ENCODE assay signal across 19 cellular contexts in genomic region chr10:116802474-116802873, GRCh38. TPM values are rescaled to one million over a fixed set of nuclear protein-coding genes. Genes with fewer than 3 reads are reported as not detected.
A peak's percentile ranks its signal among the peaks of the same experiment; 100 is the strongest.
DNase-seq lines count a peak whose midpoint lies in the region; ATAC-seq, FAIRE-seq and TF ChIP-seq lines count a peak whose summit lies in the region.
"Had no signal": no experiment of that assay in that cellular context is flagged by ENCODE, and none has a peak within 500 bp of the region (broad histone marks: within the 10 kb centered on the region; RNA-seq: fewer than 3 reads in every experiment).

No MANE protein-coding gene starts in this region.

- H3K4me1 Mint-ChIP-seq in WTC11 (peaks cover 33% of the 10 kb centered on the region), neural progenitor cell (no peaks in the 10 kb centered on the region)
- H3K4me1 Mint-ChIP-seq: CD14-positive monocyte had no signal

- no peaks in the 10 kb centered on the region for H3F3A ChIP-seq in neural progenitor cell (ENCODE audit: low read depth)

- no peaks in the 10 kb centered on the region for H3K79me2 ChIP-seq in HepG2 (ENCODE audit: insufficient read depth, low read length)
- no peaks in the 10 kb centered on the region for H3K79me2 ChIP-seq in neural progenitor cell (ENCODE audit: low read depth)

- FAIRE-seq in HepG2 (lab: Jason Lieb, UNC) = no peak
- FAIRE-seq: D721Med, G401.6, GM12891, H54 had no signal

- H3K4me2 ChIP-seq in HepG2 (ENCODE audit: low read depth, low read length) = peak overlapping the region; percentile 7; the same call in 1 of the 2 replicates
- H3K4me2 ChIP-seq in neural progenitor cell = no peak overlapping the region

- H3K27me3 Mint-ChIP-seq in WTC11 (ENCODE audit: low read depth) (peaks cover 6% of the 10 kb centered on the region), neural progenitor cell (ENCODE audit: insufficient read depth, low read depth) (peaks cover 9% of the 10 kb centered on the region)

- ATAC-seq in HepG2 = no peak
- no peak for ATAC-seq in right lobe of liver
- ATAC-seq in WTC11 = peak; percentile 47; the same call in 1 of the 2 replicates
- ATAC-seq in GM21390 (IDR thresholded peaks at IDR 0.05; ENCODE audit: unreplicated experiment) = no peak
- no peak for ATAC-seq in GM18858 (IDR thresholded peaks at IDR 0.05; ENCODE audit: unreplicated experiment)
- ATAC-seq: CD8-positive, alpha-beta T cell had no signal

- intact Hi-C loops in HepG2 (cut with micrococcal nuclease; ENCODE audit: unreplicated experiment) = no loop called here
- intact Hi-C loops in right lobe of liver (cut with DNase I) = no loop called here

- H3K36me3 Mint-ChIP-seq in WTC11 (no peaks in the 10 kb centered on the region), neural progenitor cell (no peaks in the 10 kb centered on the region)
- H3K36me3 Mint-ChIP-seq: CD14-positive monocyte; CD8-positive, alpha-beta T cell had no signal

- H3K27ac Mint-ChIP-seq in WTC11 = no peak overlapping the region; the same call in 1 of the 2 replicates
- H3K27ac Mint-ChIP-seq in neural progenitor cell = no peak overlapping the region
- H3K27ac Mint-ChIP-seq: CD8-positive, alpha-beta T cell had no signal

- TF ChIP-seq CTCF in HepG2 (CRISPR knock-in tag; IDR thresholded peaks at IDR 0.05) (no peak), right lobe of liver (IDR thresholded peaks at IDR 0.05) (no peak), WTC11 (IDR thresholded peaks at IDR 0.05) (no peak), neural progenitor cell (IDR thresholded peaks at IDR 0.05) (no peak)

- H3K27me3 ChIP-seq in HepG2 (ENCODE audit: control insufficient read depth in 1 of 2, insufficient read depth in 2 of 2, low read length in 2 of 2) (peaks cover 3 to 21% of the 10 kb centered on the region in 2 experiments; a peak in 2 of 5 replicates), right lobe of liver (no peaks in the 10 kb centered on the region), neural progenitor cell (peaks cover 92% of the 10 kb centered on the region)

- H3K36me3 ChIP-seq in HepG2 (replicated peaks in 1 of 2; ENCODE audit: control insufficient read depth in 1 of 2, insufficient read depth in 2 of 2, low read length in 2 of 2) = no peaks in the 10 kb centered on the region
- no peaks in the 10 kb centered on the region for H3K36me3 ChIP-seq in right lobe of liver
- no peaks in the 10 kb centered on the region for H3K36me3 ChIP-seq in neural progenitor cell

- no TSS peak for BruUV-seq in HepG2 (replicated peaks; lab: Mats Ljungman, UMichigan)

- H3K27ac ChIP-seq in HepG2 (ENCODE audit: extremely low read length, insufficient read depth, low read length) (no peak overlapping the region), right lobe of liver (no peak overlapping the region), neural progenitor cell (no peak overlapping the region)
- H3K27ac ChIP-seq: 22Rv1 had no signal

- H3K4me3 Mint-ChIP-seq in WTC11 (no peak overlapping the region), neural progenitor cell (no peak overlapping the region)
- H3K4me3 Mint-ChIP-seq: CD8-positive, alpha-beta T cell had no signal

- H3K4me1 ChIP-seq in HepG2 (ENCODE audit: insufficient read depth, low read length) = no peaks in the 10 kb centered on the region
- H3K4me1 ChIP-seq in right lobe of liver = no peaks in the 10 kb centered on the region
- H3K4me1 ChIP-seq in neural progenitor cell = peaks cover 11% of the 10 kb centered on the region

- H4K20me1 ChIP-seq in HepG2 (ENCODE audit: insufficient read depth, low read length) = no peaks in the 10 kb centered on the region
- no peaks in the 10 kb centered on the region for H4K20me1 ChIP-seq in neural progenitor cell (ENCODE audit: low read depth)

- H3K9ac ChIP-seq in HepG2 (ENCODE audit: insufficient read depth, low read depth, low read length) (no peak overlapping the region), neural progenitor cell (no peak overlapping the region)

- no peaks in the 10 kb centered on the region for H3K9me3 ChIP-seq in HepG2 (ENCODE audit: low read length)
- H3K9me3 ChIP-seq in right lobe of liver = no peaks in the 10 kb centered on the region
- H3K9me3 ChIP-seq in neural progenitor cell (ENCODE audit: low read depth) = no peaks in the 10 kb centered on the region

- no peak for TF ChIP-seq RAD21 in HepG2 (CRISPR knock-in tag; IDR thresholded peaks at IDR 0.05)

- H3K9me3 Mint-ChIP-seq in WTC11 (no peaks in the 10 kb centered on the region), neural progenitor cell (peaks cover 10% of the 10 kb centered on the region)
- H3K9me3 Mint-ChIP-seq: CD8-positive, alpha-beta T cell had no signal

- WGBS in HepG2 (ENCODE audit: low lambda C conversion rate) = 44% methylated on average over 3 of the region's 6 CpGs
- whole genome bisulfite sequencing in right lobe of liver (ENCODE audit: insufficient coverage, low coverage, low lambda C conversion rate, missing lambda C conversion rate) = 73% methylated on average over 5 of the region's 6 CpGs

- CTCF ChIA-PET in HepG2 (lab: Yijun Ruan, JAX; ENCODE audit: low intra/inter-chr PET ratio, low total read pairs) (interaction anchor here (1.1 kb wide), 1 partner anchor 372 kb away, joined by 3 read pairs; no protein-coding TSS in a partner anchor), WTC11 (lab: Charles Lee) (interaction anchor here (3.9 kb wide), 2 partner anchors 14 to 372 kb away, joined by 20 to 33 read pairs; no protein-coding TSS in a partner anchor)

- TF ChIP-seq EP300 in HepG2 (IDR thresholded peaks at IDR 0.05; ENCODE audit: low read depth in 2 of 2, low read length in 2 of 2) = no peak
- TF ChIP-seq EP300 in HepG2 (CRISPR knock-in tag; IDR thresholded peaks at IDR 0.05; ENCODE audit: borderline replicate concordance) = no peak

- DNase-seq in HepG2 (ENCODE audit: low spot score) (no peak), right lobe of liver (no peak), WTC11 (ENCODE audit: low spot score) (no peak), neural progenitor cell (ENCODE audit: low spot score) (peak; percentile 30), T-helper 9 cell (no peak)
- DNase-seq: CD8-positive, alpha-beta T cell; COR-L47; DMS153; DMS79 treated with DMSO at 0.1 percent for 48 hours; EL had no signal

- H3K4me3 ChIP-seq in HepG2 (replicated peaks in 1 of 3; ENCODE audit: insufficient read depth in 1 of 3, low read depth in 2 of 3, low read length in 3 of 3) (no peak overlapping the region), right lobe of liver (no peak overlapping the region), neural progenitor cell (no peak overlapping the region)

- POLR2A ChIA-PET in HepG2 (lab: Yijun Ruan, JAX) = no interaction called here
- POLR2A ChIA-PET in WTC11 (lab: Charles Lee) = no interaction called here

- in situ Hi-C loops in HepG2 (cut with HindIII; ENCODE audit: extremely low pct_ligation_motif_present, low pct_unique_long_range_greater_than_20kb) = no loop called here

- TF ChIP-seq POLR2A in HepG2 (IDR thresholded peaks at IDR 0.05; ENCODE audit: insufficient read depth in 1 of 2, low read depth in 2 of 2, low read length in 2 of 2) (no peak), right lobe of liver (IDR thresholded peaks at IDR 0.05) (no peak)

- H2AFZ ChIP-seq in HepG2 (ENCODE audit: low read length) = no peak overlapping the region
- H2AFZ ChIP-seq in neural progenitor cell (replicated peaks) = no peak overlapping the region

TF ChIP-seq in HepG2, 621 proteins besides CTCF, POLR2A, EP300 and RAD21 (continues in another document):
- no peak for TF ChIP-seq HMGA1 (CRISPR knock-in tag; conservative IDR thresholded peaks at IDR 0.05)
- no peak for TF ChIP-seq ZNF317 (CRISPR knock-in tag; IDR thresholded peaks at IDR 0.05)
- TF ChIP-seq HOXA3 (CRISPR knock-in tag; IDR thresholded peaks at IDR 0.05) = no peak
- no peak for TF ChIP-seq SNAPC2 (CRISPR knock-in tag; IDR thresholded peaks at IDR 0.05)
- no peak for TF ChIP-seq ZFP90 (CRISPR knock-in tag; IDR thresholded peaks at IDR 0.05; ENCODE audit: borderline replicate concordance)
- TF ChIP-seq KLF9 (CRISPR knock-in tag; IDR thresholded peaks at IDR 0.05; ENCODE audit: low read depth) = no peak
- TF ChIP-seq TSC22D2 (CRISPR knock-in tag; IDR thresholded peaks at IDR 0.05; ENCODE audit: borderline replicate concordance) = no peak

TF ChIP-seq in WTC11, 78 proteins besides CTCF, POLR2A, EP300 and RAD21 (continues in another document):
- no peak for TF ChIP-seq CREB1 (CRISPR knock-in tag; IDR thresholded peaks at IDR 0.05)
- TF ChIP-seq SP1 (CRISPR knock-in tag; conservative IDR thresholded peaks at IDR 0.05) = no peak

RNA-seq across cellular contexts. Expression of gene ENO4, which starts 46.8 kb away (rescaled TPM):
- not detected in 2 replicates for total RNA-seq in HepG2 (2016; rRNA removed; fragmentation: Illumina TruSeq; extraction: Trizol)
- not detected in 2 replicates for total RNA-seq in HepG2 (2016; cell fraction: cytosol; rRNA removed; fragmentation: Illumina TruSeq; extraction: Trizol; ENCODE audit: low read depth)
- total RNA-seq in HepG2 (2016; cell fraction: insoluble cytoplasmic fraction; rRNA removed; fragmentation: Illumina TruSeq; extraction: Trizol) = not detected in 2 replicates
- total RNA-seq in HepG2 (2016; cell fraction: membrane; rRNA removed; fragmentation: Illumina TruSeq; extraction: Trizol) = not detected in 2 replicates
- not detected in 2 replicates for total RNA-seq in HepG2 (2016; cell fraction: nucleus; rRNA removed; fragmentation: Illumina TruSeq; extraction: Trizol)
- polyA plus RNA-seq in HepG2 (2011; rRNA removed) = not detected in 2 replicates
- not detected in 2 replicates for polyA plus RNA-seq in HepG2 (2011; cell fraction: cytosol; rRNA removed)
- polyA plus RNA-seq in HepG2 (2011; cell fraction: nucleus; rRNA removed) = not detected in 2 replicates
- polyA plus RNA-seq in HepG2 (2012) = 0.21 TPM in 1 of 2 replicates, not detected in the other
- polyA plus RNA-seq in HepG2 (2016; cell fraction: cytosol; fragmentation: Illumina TruSeq; extraction: Trizol; ENCODE audit: low read depth) = not detected in 2 replicates
- polyA plus RNA-seq in HepG2 (2016; cell fraction: insoluble cytoplasmic fraction; fragmentation: Illumina TruSeq; extraction: Trizol; ENCODE audit: low read depth) = not detected in 2 replicates
- not detected in 2 replicates for polyA plus RNA-seq in HepG2 (2016; cell fraction: membrane; fragmentation: Illumina TruSeq; extraction: Trizol; ENCODE audit: low read depth)
- polyA plus RNA-seq in HepG2 (2016; cell fraction: nucleus; fragmentation: Illumina TruSeq; extraction: Trizol; ENCODE audit: insufficient read depth, low read depth) = not detected in 2 replicates
- polyA minus RNA-seq in HepG2 (2011; rRNA and poly(A)+ RNA removed; ENCODE audit: low replicate concordance) = not detected in 2 replicates
- polyA minus RNA-seq in HepG2 (2011; cell fraction: cytosol; rRNA and poly(A)+ RNA removed) = not detected in 2 replicates
- not detected in 2 replicates for polyA minus RNA-seq in HepG2 (2011; cell fraction: nucleus; rRNA and poly(A)+ RNA removed)
- not detected for total RNA-seq in right lobe of liver
- 0.27 to 1.1 TPM (median 0.42 TPM) in 3 replicates for total RNA-seq in WTC11 (2021)
- 0.84 and 10.0 TPM in 2 replicates for total RNA-seq in neural progenitor cell (ENCODE audit: low replicate concordance)
- total RNA-seq: CD8-positive, alpha-beta T cell; HT-29 had no signal
- polyA plus RNA-seq: CD14-positive monocyte had no signal
